ENCODE assay signal across 1 cellular context in the genomic region with DNA sequence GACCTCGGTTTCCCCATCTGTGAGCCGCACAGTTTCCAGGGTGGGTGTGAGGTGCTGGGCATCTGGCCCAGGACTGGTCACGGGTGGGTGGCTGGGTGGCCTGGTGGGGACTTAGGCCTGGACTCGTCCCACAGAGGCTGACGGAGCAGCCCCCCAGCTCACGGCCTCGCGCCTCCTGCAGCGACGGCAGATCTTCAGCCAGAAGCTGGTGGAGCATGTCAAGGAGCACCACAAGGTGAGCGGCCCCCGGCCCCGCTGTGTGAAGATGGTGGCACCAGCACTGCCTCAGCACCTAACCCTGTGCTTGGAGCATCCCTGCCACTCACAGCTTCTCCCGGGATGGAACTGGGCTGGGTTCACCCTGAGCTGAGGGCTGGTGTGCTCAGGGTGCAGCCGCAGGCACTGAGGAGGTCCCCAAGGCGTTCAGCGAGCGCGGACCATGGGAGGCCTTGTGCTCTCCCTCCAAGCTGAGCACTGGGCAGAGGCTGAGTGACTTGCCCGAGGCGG.
TF ChIP-seq lines count a peak whose summit lies in the region.

No MANE protein-coding gene starts in this region.

TF ChIP-seq in K562, 482 proteins besides CTCF, POLR2A, EP300 and RAD21 (continued from another document):
- TF ChIP-seq TEAD1 (CRISPR knock-in tag; IDR thresholded peaks at IDR 0.05) (0 out of 4 replicates have a peak, but pooled peaks of 1 of the 2 experiments have one; percentile 28), SETDB1 (IDR thresholded peaks at IDR 0.05; ENCODE audit: low read length) (no peak), HNRNPK (IDR thresholded peaks at IDR 0.05; ENCODE audit: low read depth, low read length, poor library complexity, severe bottlenecking) (no peak), ZSCAN32 (CRISPR knock-in tag; IDR thresholded peaks at IDR 0.05) (no peak), JUNB (CRISPR knock-in tag; conservative IDR thresholded peaks at IDR 0.05) (no peak), POLR3A (IDR thresholded peaks at IDR 0.05; ENCODE audit: borderline replicate concordance, extremely low read depth, insufficient read depth, insufficient read length) (no peak), PML (IDR thresholded peaks at IDR 0.05; ENCODE audit: low read length) (no peak), ZEB2 (IDR thresholded peaks at IDR 0.05) (no peak), ZNF143 (CRISPR knock-in tag; IDR thresholded peaks at IDR 0.05) (peak; percentile 47; the same call in 1 of the 2 replicates), ZNF347 (CRISPR knock-in tag; IDR thresholded peaks at IDR 0.05; ENCODE audit: low read depth) (no peak), SREBF1 (IDR thresholded peaks at IDR 0.05; ENCODE audit: borderline replicate concordance, low read depth, low read length) (no peak), L3MBTL2 (IDR thresholded peaks at IDR 0.05) (no peak), NFRKB (IDR thresholded peaks at IDR 0.05; ENCODE audit: low read depth) (no peak), CBFB (CRISPR knock-in tag; IDR thresholded peaks at IDR 0.05) (no peak), HMG20A (CRISPR knock-in tag; conservative IDR thresholded peaks at IDR 0.05) (no peak), BACH1 (tag; IDR thresholded peaks at IDR 0.05) (no peak), ETV6 (IDR thresholded peaks at IDR 0.05; ENCODE audit: borderline replicate concordance in 1 of 2, low read depth in 2 of 2, low read length in 1 of 2) (no peak), ETV6 (CRISPR knock-in tag; IDR thresholded peaks at IDR 0.05; ENCODE audit: borderline replicate concordance) (no peak), TAL1 (IDR thresholded peaks at IDR 0.05) (no peak), HOXB6 (CRISPR knock-in tag; IDR thresholded peaks at IDR 0.05; ENCODE audit: borderline replicate concordance) (no peak), ZBTB8A (IDR thresholded peaks at IDR 0.05; ENCODE audit: partially characterized antibody) (no peak), POLR2G (IDR thresholded peaks at IDR 0.05; ENCODE audit: low read depth, low read length) (peak; percentile 39), STAT5A (IDR thresholded peaks at IDR 0.05; ENCODE audit: borderline replicate concordance, low read length) (no peak)
- TF ChIP-seq, protein P1, sequence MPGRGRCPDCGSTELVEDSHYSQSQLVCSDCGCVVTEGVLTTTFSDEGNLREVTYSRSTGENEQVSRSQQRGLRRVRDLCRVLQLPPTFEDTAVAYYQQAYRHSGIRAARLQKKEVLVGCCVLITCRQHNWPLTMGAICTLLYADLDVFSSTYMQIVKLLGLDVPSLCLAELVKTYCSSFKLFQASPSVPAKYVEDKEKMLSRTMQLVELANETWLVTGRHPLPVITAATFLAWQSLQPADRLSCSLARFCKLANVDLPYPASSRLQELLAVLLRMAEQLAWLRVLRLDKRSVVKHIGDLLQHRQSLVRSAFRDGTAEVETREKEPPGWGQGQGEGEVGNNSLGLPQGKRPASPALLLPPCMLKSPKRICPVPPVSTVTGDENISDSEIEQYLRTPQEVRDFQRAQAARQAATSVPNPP (IDR thresholded peaks at IDR 0.05; ENCODE audit: borderline replicate concordance, insufficient read depth, insufficient read length): no peak
- TF ChIP-seq, protein P2, sequence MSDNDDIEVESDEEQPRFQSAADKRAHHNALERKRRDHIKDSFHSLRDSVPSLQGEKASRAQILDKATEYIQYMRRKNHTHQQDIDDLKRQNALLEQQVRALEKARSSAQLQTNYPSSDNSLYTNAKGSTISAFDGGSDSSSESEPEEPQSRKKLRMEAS (CRISPR knock-in tag; IDR thresholded peaks at IDR 0.05): peak; percentile 53
- TF ChIP-seq, protein P3, sequence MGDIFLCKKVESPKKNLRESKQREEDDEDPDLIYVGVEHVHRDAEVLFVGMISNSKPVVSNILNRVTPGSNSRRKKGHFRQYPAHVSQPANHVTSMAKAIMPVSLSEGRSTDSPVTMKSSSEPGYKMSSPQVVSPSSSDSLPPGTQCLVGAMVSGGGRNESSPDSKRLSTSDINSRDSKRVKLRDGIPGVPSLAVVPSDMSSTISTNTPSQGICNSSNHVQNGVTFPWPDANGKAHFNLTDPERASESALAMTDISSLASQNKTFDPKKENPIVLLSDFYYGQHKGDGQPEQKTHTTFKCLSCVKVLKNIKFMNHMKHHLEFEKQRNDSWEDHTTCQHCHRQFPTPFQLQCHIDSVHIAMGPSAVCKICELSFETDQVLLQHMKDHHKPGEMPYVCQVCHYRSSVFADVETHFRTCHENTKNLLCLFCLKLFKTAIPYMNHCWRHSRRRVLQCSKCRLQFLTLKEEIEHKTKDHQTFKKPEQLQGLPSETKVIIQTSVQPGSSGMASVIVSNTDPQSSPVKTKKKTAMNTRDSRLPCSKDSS (IDR thresholded peaks at IDR 0.05; ENCODE audit: low read depth, partially characterized antibody): no peak
- TF ChIP-seq, protein P4, sequence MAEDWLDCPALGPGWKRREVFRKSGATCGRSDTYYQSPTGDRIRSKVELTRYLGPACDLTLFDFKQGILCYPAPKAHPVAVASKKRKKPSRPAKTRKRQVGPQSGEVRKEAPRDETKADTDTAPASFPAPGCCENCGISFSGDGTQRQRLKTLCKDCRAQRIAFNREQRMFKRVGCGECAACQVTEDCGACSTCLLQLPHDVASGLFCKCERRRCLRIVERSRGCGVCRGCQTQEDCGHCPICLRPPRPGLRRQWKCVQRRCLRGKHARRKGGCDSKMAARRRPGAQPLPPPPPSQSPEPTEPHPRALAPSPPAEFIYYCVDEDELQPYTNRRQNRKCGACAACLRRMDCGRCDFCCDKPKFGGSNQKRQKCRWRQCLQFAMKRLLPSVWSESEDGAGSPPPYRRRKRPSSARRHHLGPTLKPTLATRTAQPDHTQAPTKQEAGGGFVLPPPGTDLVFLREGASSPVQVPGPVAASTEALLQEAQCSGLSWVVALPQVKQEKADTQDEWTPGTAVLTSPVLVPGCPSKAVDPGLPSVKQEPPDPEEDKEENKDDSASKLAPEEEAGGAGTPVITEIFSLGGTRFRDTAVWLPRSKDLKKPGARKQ (CRISPR knock-in tag; IDR thresholded peaks at IDR 0.05): no peak
- TF ChIP-seq, protein P5, sequence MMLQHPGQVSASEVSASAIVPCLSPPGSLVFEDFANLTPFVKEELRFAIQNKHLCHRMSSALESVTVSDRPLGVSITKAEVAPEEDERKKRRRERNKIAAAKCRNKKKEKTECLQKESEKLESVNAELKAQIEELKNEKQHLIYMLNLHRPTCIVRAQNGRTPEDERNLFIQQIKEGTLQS (IDR thresholded peaks at IDR 0.05): no peak
- TF ChIP-seq, protein P5 (CRISPR knock-in tag; conservative IDR thresholded peaks at IDR 0.05): no peak
TF ChIP-seq in K562: peak in this region for 12.
